ENCODE assay signal across 8 cellular contexts in genomic region chr1:36150296-36151132, GRCh38. TPM values are rescaled to one million over a fixed set of nuclear protein-coding genes. Genes with fewer than 3 reads are reported as not detected.
DNase-seq lines count a peak whose midpoint lies in the region; ATAC-seq and TF ChIP-seq lines count a peak whose summit lies in the region.

No MANE protein-coding gene starts in this region.

- peak; percentile 71 for DNase-seq in GOT3 (lab: John Stamatoyannopoulos, UW)
- DNase-seq in LoVo (ENCODE audit: low spot score): peak; percentile 92
- peak; percentile 96 for DNase-seq in RWPE2 (ENCODE audit: low spot score)
- peak; percentile 64 for DNase-seq in activated gamma-delta T cell treated with anti-CD3 and anti-CD28 coated beads, Interleukin-2, amount 50 U/mL, for 16 hours (ENCODE audit: low read depth)
- DNase-seq in fibroblast of villous mesenchyme (ENCODE audit: low read depth): peak; percentile 95

- no peaks in the 10 kb centered on the region for H3K9me3 ChIP-seq in DOHH2 (ENCODE audit: control insufficient read depth, insufficient read depth, low read length)
- H3K9me3 ChIP-seq in RWPE2 (ENCODE audit: severe bottlenecking): no peaks in the 10 kb centered on the region
- peaks cover 3% of the 10 kb centered on the region for H3K9me3 ChIP-seq in neuron (ENCODE audit: low read length)

- no peaks in the 10 kb centered on the region for H3K9me2 ChIP-seq in DOHH2 (replicated peaks; ENCODE audit: control insufficient read depth, low read length)

- H3K36me3 ChIP-seq in DOHH2 (ENCODE audit: control insufficient read depth, low read length) (peaks cover 13% of the 10 kb centered on the region), RWPE2 (ENCODE audit: low read depth) (peaks cover 6% of the 10 kb centered on the region; the same call in 1 of the 2 replicates), neuron (ENCODE audit: insufficient read depth, low read length) (no peaks in the 10 kb centered on the region)

- peaks cover 7% of the 10 kb centered on the region for H3F3A ChIP-seq in DOHH2 (ENCODE audit: control insufficient read depth, insufficient read depth)

- peak overlapping the region; percentile 11 for H2AFZ ChIP-seq in neuron (ENCODE audit: low read depth, low read length)

- H3K27me3 ChIP-seq in DOHH2 (ENCODE audit: control insufficient read depth, low read length) (no peaks in the 10 kb centered on the region), RWPE2 (ENCODE audit: insufficient read depth, poor library complexity, severe bottlenecking) (no peaks in the 10 kb centered on the region), neuron (ENCODE audit: insufficient read depth, low read length) (no peaks in the 10 kb centered on the region)

- H3K4me2 ChIP-seq in DOHH2 (ENCODE audit: low read length): peak overlapping the region; percentile 79

- H4K20me1 ChIP-seq in DOHH2 (ENCODE audit: control insufficient read depth, insufficient read depth, low read depth, low read length): no peaks in the 10 kb centered on the region

- H3K4me1 ChIP-seq in DOHH2 (ENCODE audit: control insufficient read depth, low read length) (peaks cover 62% of the 10 kb centered on the region), RWPE2 (ENCODE audit: insufficient read depth, poor library complexity, severe bottlenecking) (peaks cover 25% of the 10 kb centered on the region), neuron (ENCODE audit: insufficient read depth, low read length) (peaks cover 36% of the 10 kb centered on the region)

- peak; percentile 82 for ATAC-seq in RWPE2 (ENCODE audit: low read depth)

- peak overlapping the region; percentile 69 for H3K27ac ChIP-seq in DOHH2 (ENCODE audit: low read depth, low read length)
- H3K27ac ChIP-seq in RWPE2 (ENCODE audit: poor library complexity, severe bottlenecking): peak overlapping the region; percentile 98
- peak overlapping the region; percentile 96 for H3K27ac ChIP-seq in temporal lobe (ENCODE audit: low read depth, low read length)

- H3K79me2 ChIP-seq in DOHH2 (ENCODE audit: control insufficient read depth, low read length): peaks cover 40% of the 10 kb centered on the region

- TF ChIP-seq CTCF in DOHH2 (IDR thresholded peaks at IDR 0.05; ENCODE audit: low read depth, low read length, poor library complexity, severe bottlenecking) (no peak), RWPE2 (IDR thresholded peaks at IDR 0.05; ENCODE audit: poor library complexity, severe bottlenecking) (no peak), fibroblast of villous mesenchyme (IDR thresholded peaks at IDR 0.05; ENCODE audit: insufficient read depth, low read depth, low read length) (no peak)

- H3K4me3 ChIP-seq in DOHH2 (ENCODE audit: low read length) (peak overlapping the region; percentile 66), RWPE2 (ENCODE audit: severe bottlenecking) (no peak overlapping the region), fibroblast of villous mesenchyme (ENCODE audit: low read depth, low read length) (peak overlapping the region; percentile 29), neuron (ENCODE audit: low read length) (peak overlapping the region; percentile 30)

RNA-seq across cellular contexts. Expression of gene TRAPPC3, which starts 1.2 kb away (rescaled TPM):
- 94.6 and 102 TPM in 2 replicates for total RNA-seq in fibroblast of villous mesenchyme
- total RNA-seq in temporal lobe: 40.8 TPM

RNA-seq across cellular contexts. Expression of gene MAP7D1, which starts 5.4 kb away (rescaled TPM):
- 142 and 187 TPM in 2 replicates for total RNA-seq in fibroblast of villous mesenchyme
- 52.9 TPM for total RNA-seq in temporal lobe

RNA-seq across cellular contexts. Expression of gene COL8A2, which starts 25.5 kb away (rescaled TPM):
- total RNA-seq in fibroblast of villous mesenchyme (4.7 and 6.8 TPM in 2 replicates), temporal lobe (0.98 TPM)
